ENCODE assay signal across 28 cellular contexts in the genomic region with DNA sequence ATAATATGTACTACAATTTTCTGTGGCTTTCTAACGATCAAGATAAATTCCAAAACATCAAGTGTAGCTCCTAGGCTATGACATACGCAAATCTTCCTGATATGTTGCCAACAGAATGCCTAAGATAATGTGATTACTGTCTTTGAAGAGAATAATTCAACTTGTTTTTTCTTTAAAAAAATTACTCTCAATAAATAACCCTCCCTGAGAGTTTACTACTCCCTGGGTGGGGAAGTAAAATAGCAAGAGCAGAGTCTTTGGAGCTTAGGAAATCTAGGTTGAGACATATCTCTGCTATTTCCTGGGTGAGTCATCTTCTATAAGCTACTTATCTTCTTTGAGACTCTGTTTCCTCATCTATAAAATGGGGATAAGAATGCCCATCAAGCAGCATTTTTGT.
A peak's percentile ranks its signal among the peaks of the same experiment; 100 is the strongest.
DNase-seq lines count a peak whose midpoint lies in the region; ATAC-seq, FAIRE-seq and TF ChIP-seq lines count a peak whose summit lies in the region.
"Had no signal": no experiment of that assay in that cellular context is flagged by ENCODE, and none has a peak within 500 bp of the region (broad histone marks: within the 10 kb centered on the region; RNA-seq: fewer than 3 reads in every experiment).

No MANE protein-coding gene starts in this region.

- no peak overlapping the region for H3K4me3 ChIP-seq in heart left ventricle
- H3K4me3 ChIP-seq: adrenal gland, colonic mucosa, GM12878, MG63, Peyer's patch, psoas muscle, stomach, tibial nerve had no signal

- no peak overlapping the region for H3K27ac ChIP-seq in heart left ventricle
- H3K27ac ChIP-seq: adrenal gland, colonic mucosa, neutrophil, Peyer's patch, psoas muscle, stomach, tibial nerve had no signal

- intact Hi-C loops in left colon (cut with DNase I, micrococcal nuclease) (no loop called here), heart left ventricle (cut with DNase I) (no loop called here)

- H3K36me3 ChIP-seq in heart left ventricle: no peaks in the 10 kb centered on the region
- H3K36me3 ChIP-seq: adrenal gland, colonic mucosa, MG63, neutrophil, Peyer's patch, stomach, tibial nerve had no signal

- ATAC-seq in left colon: peak; percentile 46
- ATAC-seq in GM19023 (IDR thresholded peaks at IDR 0.05; ENCODE audit: unreplicated experiment): no peak
- ATAC-seq in heart left ventricle: no peak
- no peak for ATAC-seq in GM19452 (IDR thresholded peaks at IDR 0.05; ENCODE audit: unreplicated experiment)
- ATAC-seq: CD8-positive, alpha-beta T cell; GM12878; HCT116; left cardiac atrium; psoas muscle; T-helper 17 cell had no signal

- TF ChIP-seq CTCF in heart left ventricle (IDR thresholded peaks at IDR 0.05) (no peak), D721Med (IDR thresholded peaks at IDR 0.05; ENCODE audit: insufficient read depth, missing control alignments) (no peak)

- TF ChIP-seq POLR2A in heart left ventricle (IDR thresholded peaks at IDR 0.05): no peak

- H3K4me1 ChIP-seq in heart left ventricle: no peaks in the 10 kb centered on the region
- H3K4me1 ChIP-seq: adrenal gland, colonic mucosa, Peyer's patch, psoas muscle, stomach, tibial nerve had no signal

- no peaks in the 10 kb centered on the region for H3K27me3 ChIP-seq in heart left ventricle
- H3K27me3 ChIP-seq: adrenal gland, colonic mucosa, MG63, neutrophil, Peyer's patch, stomach, tibial nerve had no signal

- no peak for FAIRE-seq in D721Med (lab: Jason Lieb, UNC)
- FAIRE-seq: GM12878 had no signal

- WGBS in heart left ventricle, 4 donors: 71 to 83% (median 79%) methylated on average over 2 of the region's 2 CpGs

- DNase-seq in EH (ENCODE audit: low read depth): peak; percentile 85
- peak; percentile 67 for DNase-seq in LoVo (ENCODE audit: low spot score)
- peak; percentile 48 for DNase-seq in amniotic epithelial cell (ENCODE audit: low read depth)
- no peak for DNase-seq in left colon
- no peak for DNase-seq in heart left ventricle
- DNase-seq in D721Med (ENCODE audit: insufficient read length, low spot score): no peak
- DNase-seq: activated CD4-positive, alpha-beta T cell treated with anti-CD3 and anti-CD28 coated beads for 48 hours; activated naive CD4-positive, alpha-beta T cell; activated T-cell treated with anti-CD3 and anti-CD28 coated beads, Interleukin-2, amount 50 U/mL, for 48 hours; adrenal gland; CD8-positive, alpha-beta T cell; colonic mucosa; head of caudate nucleus; IMR-90; left cardiac atrium; MG63; NCI-H146; NCI-H510A; Peyer's patch; psoas muscle; stomach; T-helper 17 cell had no signal

- peaks cover 0 to 16% (median 11%) of the 10 kb centered on the region in 12 donors for H3K9me3 ChIP-seq in heart left ventricle
- H3K9me3 ChIP-seq: colonic mucosa had no signal

Comparison
In these comparisons a context has a peak if more than half of its experiments do, and no peak if none do; other contexts are left out.
1. DNase-seq: peak in EH (single experiment), LoVo (single experiment) and amniotic epithelial cell (single experiment); none in left colon (0 of 2), heart left ventricle (0 of 5) and D721Med (single experiment).